In genomic region chr5:95870105-95870672, GRCh38 we compare ENCODE assay signal across 8 cellular contexts.
A peak's percentile ranks its signal among the peaks of the same experiment; 100 is the strongest.
DNase-seq lines count a peak whose midpoint lies in the region; ATAC-seq lines count a peak whose summit lies in the region.

No MANE protein-coding gene starts in this region.

- peak; percentile 61 for ATAC-seq in GM19023 (IDR thresholded peaks at IDR 0.05; ENCODE audit: unreplicated experiment)
- peak; percentile 65 for ATAC-seq in HG03025 (IDR thresholded peaks at IDR 0.05; ENCODE audit: low FRiP score, unreplicated experiment)

- peak; percentile 14 for DNase-seq in UCSD-AML1 (lab: John Stamatoyannopoulos, UW; ENCODE audit: unreplicated experiment)
- no peak for DNase-seq in epithelial cell of prostate (ENCODE audit: low read depth, low spot score)
- DNase-seq in stimulated activated CD4-positive, alpha-beta T cell treated with anti-CD3 and anti-CD28 coated beads, Interleukin-4, amount 100 ng/mL, for 1 hour = peak; percentile 51
- no peak for DNase-seq in dedifferentiated amniotic fluid mesenchymal stem cell (ENCODE audit: extremely low spot score)
- no peak for DNase-seq in SHP77 treated with DMSO at 0.1 percent for 48 hours (lab: John Stamatoyannopoulos, UW)
- no peak for DNase-seq in ACHN

- in situ Hi-C loops in ACHN (cut with HindIII; ENCODE audit: low pct_ligation_motif_present, low pct_unique_long_range_greater_than_20kb, low sequenced_read_pairs) = loop anchor here (25.0 kb wide), 1 partner anchor 467 kb away; no protein-coding TSS in a partner anchor

- peak overlapping the region; percentile 77 for H3K27ac ChIP-seq in epithelial cell of prostate

Comparison
In these comparisons a context has a peak if more than half of its experiments do, and no peak if none do; other contexts are left out.
1. DNase-seq: peak in UCSD-AML1 (single experiment) and stimulated activated CD4-positive, alpha-beta T cell treated with anti-CD3 and anti-CD28 coated beads, Interleukin-4, amount 100 ng/mL, for 1 hour (single experiment); none in epithelial cell of prostate (single experiment), dedifferentiated amniotic fluid mesenchymal stem cell (single experiment), SHP77 treated with DMSO at 0.1 percent for 48 hours (single experiment) and ACHN (single experiment).